8 cellular contexts compared by ENCODE assay signal in genomic region chr22:19432092-19432844, GRCh38. TPM values are rescaled to one million over a fixed set of nuclear protein-coding genes. Genes with fewer than 3 reads are reported as not detected.
DNase-seq lines count a peak whose midpoint lies in the region; ATAC-seq, FAIRE-seq and TF ChIP-seq lines count a peak whose summit lies in the region.

MRPL40 (plus strand) TSS chr22:19432545; CDS start chr22:19432555, 10 bp downstream.

- intact Hi-C loops in HepG2 (cut with micrococcal nuclease; ENCODE audit: unreplicated experiment) = loop anchor here (2.0 to 5.0 kb wide), 2 partner anchors 15 to 255 kb away; partner anchors contain the start of genes C22orf39 and SLC25A1

- H3K27me3 ChIP-seq in BLaER1 treated with 17β-estradiol and CSF1 and Interleukin-3, amounts not matched to agents 10 nM and 100 nM = no peaks in the 10 kb centered on the region
- no peaks in the 10 kb centered on the region; a peak in 1 of 5 replicates for H3K27me3 ChIP-seq in HepG2 (ENCODE audit: control insufficient read depth in 1 of 2, insufficient read depth in 2 of 2, low read length in 2 of 2)

- TF ChIP-seq EP300 in HepG2 (IDR thresholded peaks at IDR 0.05; ENCODE audit: low read depth in 2 of 2, low read length in 2 of 2) (peak; percentile 39 to 62; a peak in 1 of 4 replicates), HepG2 (CRISPR knock-in tag; IDR thresholded peaks at IDR 0.05; ENCODE audit: borderline replicate concordance) (peak; percentile 84)

- FAIRE-seq in HepG2 (lab: Jason Lieb, UNC) = peak; percentile 64

- no peak within 1 kb of the TSS for H2AFZ ChIP-seq in HepG2 (ENCODE audit: low read length)

- no TSS peak for BruUV-seq in HepG2 (replicated peaks; lab: Mats Ljungman, UMichigan)

- peaks cover 20 to 54% (median 30%) of the 10 kb centered on the region in 11 experiments; a peak in 20 of 22 replicates for H3K36me3 ChIP-seq in BLaER1 treated with 17β-estradiol and CSF1 and Interleukin-3, amounts not matched to agents 10 nM and 100 nM
- H3K36me3 ChIP-seq in HepG2 (replicated peaks in 1 of 2; ENCODE audit: control insufficient read depth in 1 of 2, insufficient read depth in 2 of 2, low read length in 2 of 2) = peaks cover 1 to 25% of the 10 kb centered on the region in 2 experiments; a peak in 4 of 5 replicates

- peaks cover 19 to 67% (median 51%) of the 10 kb centered on the region in 11 experiments; a peak in 19 of 22 replicates for H4K20me1 ChIP-seq in BLaER1 treated with 17β-estradiol and CSF1 and Interleukin-3, amounts not matched to agents 10 nM and 100 nM
- peaks cover 29% of the 10 kb centered on the region for H4K20me1 ChIP-seq in HepG2 (ENCODE audit: insufficient read depth, low read length)

- POLR2A ChIA-PET in HepG2 (lab: Yijun Ruan, JAX) = interaction anchor here (1.2 to 3.1 kb wide), 4 partner anchors 14 to 288 kb away, joined by 3 to 23 read pairs (median 12); partner anchors contain the start of genes C22orf39, CDC45, CLTCL1 and ESS2

- peak; percentile 69 for TF ChIP-seq RAD21 in HepG2 (CRISPR knock-in tag; IDR thresholded peaks at IDR 0.05)

- H3K9ac ChIP-seq in BLaER1 treated with 17β-estradiol and CSF1 and Interleukin-3, amounts not matched to agents 10 nM and 100 nM = peak within 1 kb of the TSS; percentile 87 to 99 (median 97)
- H3K9ac ChIP-seq in HepG2 (ENCODE audit: insufficient read depth, low read depth, low read length) = peak within 1 kb of the TSS; percentile 93

- H3K79me2 ChIP-seq in HepG2 (ENCODE audit: insufficient read depth, low read length) = peaks cover 47% of the 10 kb centered on the region

- CTCF ChIA-PET in HepG2 (lab: Yijun Ruan, JAX; ENCODE audit: low intra/inter-chr PET ratio, low total read pairs) = no interaction called here

- H3K4me3 ChIP-seq in BLaER1 treated with 17β-estradiol and CSF1 and Interleukin-3, amounts not matched to agents 10 nM and 100 nM = peak within 1 kb of the TSS; percentile 83 to 99 (median 98)
- H3K4me3 ChIP-seq in HepG2 (replicated peaks in 1 of 3; ENCODE audit: insufficient read depth in 1 of 3, low read depth in 2 of 3, low read length in 3 of 3) = peak within 1 kb of the TSS; percentile 86 to 91 (median 88)

- in situ Hi-C loops in HepG2 (cut with HindIII; ENCODE audit: extremely low pct_ligation_motif_present, low pct_unique_long_range_greater_than_20kb) = no loop called here

- no peaks in the 10 kb centered on the region for H3K9me3 ChIP-seq in BLaER1 treated with 17β-estradiol and CSF1 and Interleukin-3, amounts not matched to agents 10 nM and 100 nM (replicated peaks in 1 of 11)
- no peaks in the 10 kb centered on the region for H3K9me3 ChIP-seq in HepG2 (ENCODE audit: low read length)

- H3K27ac ChIP-seq in BLaER1 treated with 17β-estradiol and CSF1 and Interleukin-3, amounts not matched to agents 10 nM and 100 nM = peak within 1 kb of the TSS; percentile 88 to 99 (median 96)
- peak within 1 kb of the TSS; percentile 97 for H3K27ac ChIP-seq in HepG2 (ENCODE audit: extremely low read length, insufficient read depth, low read length)

- H3K4me1 ChIP-seq in BLaER1 treated with 17β-estradiol and CSF1 and Interleukin-3, amounts not matched to agents 10 nM and 100 nM = peaks cover 56 to 69% (median 60%) of the 10 kb centered on the region in 10 experiments
- peaks cover 38% of the 10 kb centered on the region for H3K4me1 ChIP-seq in HepG2 (ENCODE audit: insufficient read depth, low read length)

- peak; percentile 93 to 96 for TF ChIP-seq POLR2A in HepG2 (IDR thresholded peaks at IDR 0.05; ENCODE audit: insufficient read depth in 1 of 2, low read depth in 2 of 2, low read length in 2 of 2)

- peak; percentile 49 for TF ChIP-seq CTCF in HepG2 (CRISPR knock-in tag; IDR thresholded peaks at IDR 0.05)

- 0% methylated on average over 8 of the region's 78 CpGs for WGBS in HepG2 (ENCODE audit: low lambda C conversion rate)

- ATAC-seq in HG03457 (IDR thresholded peaks at IDR 0.05; ENCODE audit: unreplicated experiment) = peak; percentile 60
- ATAC-seq in HepG2 = peak; percentile 92

- H3K4me2 ChIP-seq in BLaER1 treated with 17β-estradiol and CSF1 and Interleukin-3, amounts not matched to agents 10 nM and 100 nM = peak within 1 kb of the TSS; percentile 87 to 99 (median 96)
- peak within 1 kb of the TSS; percentile 79 for H3K4me2 ChIP-seq in HepG2 (ENCODE audit: low read depth, low read length)

- DNase-seq in GM19240 (ENCODE audit: insufficient read length, low spot score) (peak; percentile 81), NCI-H526 treated with DMSO at 0.1 percent for 48 hours (lab: John Stamatoyannopoulos, UW) (peak; percentile 76), dedifferentiated amniotic fluid mesenchymal stem cell (ENCODE audit: extremely low spot score) (peak; percentile 87), HepG2 (ENCODE audit: low spot score) (peak; percentile 86)
- peak; percentile 82 for DNase-seq in activated CD4-positive, alpha-beta T cell treated with anti-CD3 and anti-CD28 coated beads, Interleukin-2, amount 50 U/mL, for 1 hour
- DNase-seq in stimulated activated CD4-positive, alpha-beta T cell treated with anti-CD3 and anti-CD28 coated beads, Interleukin-4, amount 100 ng/mL, for 1 hour = peak; percentile 93

TF ChIP-seq in HepG2, 621 proteins besides CTCF, POLR2A, EP300 and RAD21 (continues in another document):
- TF ChIP-seq BRCA1 (CRISPR knock-in tag; IDR thresholded peaks at IDR 0.05) (no peak), LCORL (IDR thresholded peaks at IDR 0.05) (no peak), LCORL (CRISPR knock-in tag; IDR thresholded peaks at IDR 0.05) (peak; percentile 97), ZNF160 (CRISPR knock-in tag; IDR thresholded peaks at IDR 0.05) (peak; percentile 93), ZNF256 (CRISPR knock-in tag; conservative IDR thresholded peaks at IDR 0.05) (0 out of 2 replicates have a peak, but pooled peaks have one; percentile 6), ZNF431 (CRISPR knock-in tag; IDR thresholded peaks at IDR 0.05; ENCODE audit: borderline replicate concordance, low read depth) (peak; percentile 90; the same call in 1 of the 2 replicates), ZNF180 (CRISPR knock-in tag; IDR thresholded peaks at IDR 0.05; ENCODE audit: borderline replicate concordance, low read depth) (no peak), JUND (CRISPR knock-in tag; IDR thresholded peaks at IDR 0.05) (peak; percentile 92), NFKB2 (CRISPR knock-in tag; IDR thresholded peaks at IDR 0.05; ENCODE audit: borderline replicate concordance) (peak; percentile 88), PHF21A (CRISPR knock-in tag; IDR thresholded peaks at IDR 0.05) (peak; percentile 66), IKZF4 (CRISPR knock-in tag; IDR thresholded peaks at IDR 0.05; ENCODE audit: borderline replicate concordance, low read depth, not compliant biosample characterization) (no peak), ZSCAN31 (CRISPR knock-in tag; IDR thresholded peaks at IDR 0.05; ENCODE audit: low read depth) (peak; percentile 96), NCOA5 (CRISPR knock-in tag; IDR thresholded peaks at IDR 0.05) (peak; percentile 93), ZSCAN20 (CRISPR knock-in tag; IDR thresholded peaks at IDR 0.05; ENCODE audit: borderline replicate concordance) (no peak), ZFP90 (CRISPR knock-in tag; IDR thresholded peaks at IDR 0.05; ENCODE audit: borderline replicate concordance) (peak; percentile 76), U2AF2 (IDR thresholded peaks at IDR 0.05; ENCODE audit: low read depth, low read length) (no peak), CBFB (CRISPR knock-in tag; IDR thresholded peaks at IDR 0.05) (peak; percentile 98), USF2 (IDR thresholded peaks at IDR 0.05; ENCODE audit: low read depth, low read length) (no peak), USF2 (CRISPR knock-in tag; IDR thresholded peaks at IDR 0.05; ENCODE audit: borderline replicate concordance) (peak; percentile 49; the same call in 1 of the 2 replicates), ZNF605 (CRISPR knock-in tag; IDR thresholded peaks at IDR 0.05) (peak; percentile 85)

RNA-seq across cellular contexts. Expression of gene MRPL40, which starts in this region (rescaled TPM):
- 79.7 and 107 TPM in 2 replicates for total RNA-seq in HepG2 (2016; rRNA removed; fragmentation: Illumina TruSeq; extraction: Trizol)
- 29.3 and 31.9 TPM in 2 replicates for total RNA-seq in HepG2 (2016; cell fraction: cytosol; rRNA removed; fragmentation: Illumina TruSeq; extraction: Trizol; ENCODE audit: low read depth)
- total RNA-seq in HepG2 (2016; cell fraction: insoluble cytoplasmic fraction; rRNA removed; fragmentation: Illumina TruSeq; extraction: Trizol) = 80.6 and 113 TPM in 2 replicates
- total RNA-seq in HepG2 (2016; cell fraction: membrane; rRNA removed; fragmentation: Illumina TruSeq; extraction: Trizol) = 28.9 and 33.0 TPM in 2 replicates
- total RNA-seq in HepG2 (2016; cell fraction: nucleus; rRNA removed; fragmentation: Illumina TruSeq; extraction: Trizol) = 29.8 and 31.8 TPM in 2 replicates
- polyA plus RNA-seq in HepG2 (2011; rRNA removed) = 38.2 and 42.7 TPM in 2 replicates
- 25.2 and 25.5 TPM in 2 replicates for polyA plus RNA-seq in HepG2 (2011; cell fraction: cytosol; rRNA removed)
- polyA plus RNA-seq in HepG2 (2011; cell fraction: nucleus; rRNA removed) = 9.5 and 11.2 TPM in 2 replicates
- 32.8 and 36.4 TPM in 2 replicates for polyA plus RNA-seq in HepG2 (2012)
- 29.8 and 33.0 TPM in 2 replicates for polyA plus RNA-seq in HepG2 (2016; cell fraction: cytosol; fragmentation: Illumina TruSeq; extraction: Trizol; ENCODE audit: low read depth)
- 106 and 109 TPM in 2 replicates for polyA plus RNA-seq in HepG2 (2016; cell fraction: insoluble cytoplasmic fraction; fragmentation: Illumina TruSeq; extraction: Trizol; ENCODE audit: low read depth)
- polyA plus RNA-seq in HepG2 (2016; cell fraction: membrane; fragmentation: Illumina TruSeq; extraction: Trizol; ENCODE audit: low read depth) = 24.7 and 29.2 TPM in 2 replicates
- 48.5 and 49.1 TPM in 2 replicates for polyA plus RNA-seq in HepG2 (2016; cell fraction: nucleus; fragmentation: Illumina TruSeq; extraction: Trizol; ENCODE audit: insufficient read depth, low read depth)
- polyA minus RNA-seq in HepG2 (2011; rRNA and poly(A)+ RNA removed; ENCODE audit: low replicate concordance) = 7.4 and 19.3 TPM in 2 replicates
- polyA minus RNA-seq in HepG2 (2011; cell fraction: cytosol; rRNA and poly(A)+ RNA removed) = 4.8 and 7.9 TPM in 2 replicates
- polyA minus RNA-seq in HepG2 (2011; cell fraction: nucleus; rRNA and poly(A)+ RNA removed) = 5.7 and 7.7 TPM in 2 replicates

Comparison
In these comparisons a context has a peak if more than half of its experiments do, and no peak if none do; other contexts are left out.
1. Peak in every context shown above with its lines: DNase-seq, ATAC-seq, H3K4me3 ChIP-seq and H3K27ac ChIP-seq.